ENCODE assay signal across 10 cellular contexts in the genomic region with DNA sequence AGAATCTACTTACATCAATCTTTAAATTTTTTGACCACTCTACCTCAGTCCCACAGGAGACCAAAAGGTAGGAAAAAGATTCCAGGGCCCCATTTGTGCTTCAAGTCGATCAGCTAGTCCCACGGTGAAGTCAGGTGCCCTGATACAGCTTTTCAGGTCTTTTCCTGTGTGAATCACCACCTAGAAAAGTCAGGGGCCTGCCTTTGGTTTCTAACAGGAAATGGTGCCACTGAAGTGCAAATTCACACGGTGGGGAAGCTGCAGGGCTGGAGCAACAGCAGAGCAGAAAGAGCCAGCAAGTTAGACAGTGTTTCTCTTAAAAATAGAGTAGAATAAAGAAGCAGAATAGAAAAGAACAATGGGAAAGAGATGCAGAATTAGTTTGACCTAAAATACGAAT.
A peak's percentile ranks its signal among the peaks of the same experiment; 100 is the strongest.
DNase-seq lines count a peak whose midpoint lies in the region; ATAC-seq and TF ChIP-seq lines count a peak whose summit lies in the region.
"Had no signal": no experiment of that assay in that cellular context is flagged by ENCODE, and none has a peak within 500 bp of the region (broad histone marks: within the 10 kb centered on the region; RNA-seq: fewer than 3 reads in every experiment).

No MANE protein-coding gene starts in this region.

- no peak for TF ChIP-seq CTCF in sigmoid colon (IDR thresholded peaks at IDR 0.05)

- peaks cover 9% of the 10 kb centered on the region for H3K9me3 Mint-ChIP-seq in activated CD4-positive, alpha-beta memory T cell treated with anti-CD3 and anti-CD28 coated beads for 36 hours

- peak overlapping the region; percentile 71 for H3K27ac Mint-ChIP-seq in activated CD4-positive, alpha-beta memory T cell treated with anti-CD3 and anti-CD28 coated beads for 36 hours

- peaks cover 23% of the 10 kb centered on the region for H3K36me3 Mint-ChIP-seq in activated CD4-positive, alpha-beta memory T cell treated with anti-CD3 and anti-CD28 coated beads for 36 hours

- 44 to 76% methylated on average over 4 of the region's 4 CpGs for WGBS in sigmoid colon, 2 donors

- no peaks in the 10 kb centered on the region for H3K36me3 ChIP-seq in sigmoid colon

- no peaks in the 10 kb centered on the region for H3K9me3 ChIP-seq in sigmoid colon
- H3K9me3 ChIP-seq: A549 had no signal

- TF ChIP-seq EP300 in sigmoid colon (IDR thresholded peaks at IDR 0.05): no peak

- peaks cover 0 to 25% (median 8%) of the 10 kb centered on the region in 4 donors for H3K4me1 ChIP-seq in sigmoid colon
- H3K4me1 ChIP-seq: A549 had no signal

- CTCF ChIA-PET in activated CD4-positive, alpha-beta memory T cell treated with anti-CD3 and anti-CD28 coated beads for 36 hours (lab: Charles Lee): interaction anchor here (1.1 kb wide), 1 partner anchor 9 kb away, joined by 3 read pairs; no protein-coding TSS in a partner anchor

- peaks cover 78% of the 10 kb centered on the region for H3K4me1 Mint-ChIP-seq in activated CD4-positive, alpha-beta memory T cell treated with anti-CD3 and anti-CD28 coated beads for 36 hours (ENCODE audit: low read depth)

- ATAC-seq in HG03442 (IDR thresholded peaks at IDR 0.05; ENCODE audit: unreplicated experiment): peak; percentile 92
- ATAC-seq: A549 had no signal

- POLR2A ChIA-PET in activated CD4-positive, alpha-beta memory T cell treated with anti-CD3 and anti-CD28 coated beads for 36 hours (lab: Charles Lee): interaction anchor here (0.8 kb wide), 1 partner anchor 34 kb away, joined by 3 read pairs; no protein-coding TSS in a partner anchor

- H3K27me3 ChIP-seq in sigmoid colon: no peaks in the 10 kb centered on the region

- TF ChIP-seq POLR2A in sigmoid colon (IDR thresholded peaks at IDR 0.05): no peak

- H3K27me3 Mint-ChIP-seq in activated CD4-positive, alpha-beta memory T cell treated with anti-CD3 and anti-CD28 coated beads for 36 hours: no peaks in the 10 kb centered on the region

- no peak overlapping the region for H3K27ac ChIP-seq in sigmoid colon
- H3K27ac ChIP-seq: A549, epithelial cell of prostate had no signal

- peak; percentile 70 for DNase-seq in activated gamma-delta T cell treated with Interleukin-2 at 50 U/mL for 16 hours
- DNase-seq in activated gamma-delta T cell (lab: John Stamatoyannopoulos, UW): no peak
- peak; percentile 79 for DNase-seq in activated CD4-positive, alpha-beta memory T cell treated with anti-CD3 and anti-CD28 coated beads for 36 hours
- peak; percentile 48 for DNase-seq in germinal center (ENCODE audit: low spot score)
- DNase-seq in stimulated activated CD8-positive, alpha-beta memory T cell treated with anti-CD3 and anti-CD28 coated beads, Interleukin-15, amount 100 ng/mL, for 48 hours (ENCODE audit: low read depth in 2 of 2): peak; percentile 46 to 60
- no peak for DNase-seq in C1 segment of cervical spinal cord (lab: John Stamatoyannopoulos, UW)
- no peak for DNase-seq in sigmoid colon

- intact Hi-C loops in activated CD4-positive, alpha-beta memory T cell treated with anti-CD3 and anti-CD28 coated beads for 36 hours (cut with micrococcal nuclease): loop anchor here (1.0 to 2.0 kb wide), 3 partner anchors 36 to 107 kb away; no protein-coding TSS in a partner anchor
- intact Hi-C loops in sigmoid colon (cut with DNase I): no loop called here

- no peak overlapping the region for H3K4me3 ChIP-seq in sigmoid colon
- H3K4me3 ChIP-seq: A549 had no signal

- H3K4me3 Mint-ChIP-seq in activated CD4-positive, alpha-beta memory T cell treated with anti-CD3 and anti-CD28 coated beads for 36 hours: peak overlapping the region; percentile 65

Comparison
In these comparisons a context has a peak if more than half of its experiments do, and no peak if none do; other contexts are left out.
1. DNase-seq: peak in activated gamma-delta T cell treated with Interleukin-2 at 50 U/mL for 16 hours (single experiment), activated CD4-positive, alpha-beta memory T cell treated with anti-CD3 and anti-CD28 coated beads for 36 hours (single experiment), germinal center (single experiment) and stimulated activated CD8-positive, alpha-beta memory T cell treated with anti-CD3 and anti-CD28 coated beads, Interleukin-15, amount 100 ng/mL, for 48 hours (2 of 2); none in activated gamma-delta T cell (single experiment), C1 segment of cervical spinal cord (0 of 14) and sigmoid colon (single experiment).